In genomic region chr7:69844264-69844868, GRCh38 we compare ENCODE assay signal across 1 cellular context.
A peak's percentile ranks its signal among the peaks of the same experiment; 100 is the strongest.
TF ChIP-seq lines count a peak whose summit lies in the region.

No MANE protein-coding gene starts in this region.

TF ChIP-seq in GM12878, 131 proteins besides CTCF, POLR2A, EP300 and RAD21 (continued from another document and continues in another):
- TF ChIP-seq EED (IDR thresholded peaks at IDR 0.05; ENCODE audit: low read depth): peak; percentile 89
- TF ChIP-seq BCL11A (IDR thresholded peaks at IDR 0.05; ENCODE audit: low read depth, low read length): peak; percentile 86
- no peak for TF ChIP-seq NBN (IDR thresholded peaks at IDR 0.05)
- no peak for TF ChIP-seq MYC (IDR thresholded peaks at IDR 0.05; ENCODE audit: insufficient read depth, insufficient read length, insufficient replicate concordance, low read length, severe bottlenecking)
- no peak for TF ChIP-seq SMAD1 (IDR thresholded peaks at IDR 0.05; ENCODE audit: low read depth, partially characterized antibody)
- TF ChIP-seq TCF3 (IDR thresholded peaks at IDR 0.05; ENCODE audit: borderline replicate concordance, insufficient read depth, low read depth, low read length): 0 out of 2 replicates have a peak, but pooled peaks have one; percentile 20
- no peak for TF ChIP-seq RELB (IDR thresholded peaks at IDR 0.05; ENCODE audit: low read depth)
- TF ChIP-seq ETV6 (conservative IDR thresholded peaks at IDR 0.05 in 1 of 2, IDR thresholded peaks at IDR 0.05 in 1 of 2; ENCODE audit: borderline replicate concordance in 1 of 2, low read depth in 1 of 2): peak in 1 of 2 experiments; percentile 56; a peak in 1 of 4 replicates
- peak; percentile 71 for TF ChIP-seq ATF2 (IDR thresholded peaks at IDR 0.05; ENCODE audit: low read length)
- TF ChIP-seq NFIC (IDR thresholded peaks at IDR 0.05; ENCODE audit: low read depth, low read length): peak; percentile 90
- peak; percentile 55 for TF ChIP-seq SKIL (IDR thresholded peaks at IDR 0.05; ENCODE audit: low read depth, poor library complexity, severe bottlenecking)
- no peak for TF ChIP-seq SREBF2 (IDR thresholded peaks at IDR 0.05; ENCODE audit: low read length)
- no peak for TF ChIP-seq SP1 (IDR thresholded peaks at IDR 0.05; ENCODE audit: low read depth, low read length)
- no peak for TF ChIP-seq SMAD5 (IDR thresholded peaks at IDR 0.05; ENCODE audit: low read depth)
- 0 out of 2 replicates have a peak, but pooled peaks have one; percentile 32 for TF ChIP-seq GABPA (IDR thresholded peaks at IDR 0.05; ENCODE audit: low read depth)
- no peak for TF ChIP-seq STAT1 (conservative IDR thresholded peaks at IDR 0.05)
- peak; percentile 85; the same call in 1 of the 2 replicates for TF ChIP-seq IRF4 (IDR thresholded peaks at IDR 0.05; ENCODE audit: low read depth, low read length)
- TF ChIP-seq IKZF2 (IDR thresholded peaks at IDR 0.05): peak; percentile 30 to 40; a peak in 2 of 4 replicates
- no peak for TF ChIP-seq ZSCAN29 (IDR thresholded peaks at IDR 0.05)
- no peak for TF ChIP-seq RCOR1 (conservative IDR thresholded peaks at IDR 0.05; ENCODE audit: low read depth, low read length)
- no peak for TF ChIP-seq ZNF217 (IDR thresholded peaks at IDR 0.05)
- TF ChIP-seq ZBTB40 (IDR thresholded peaks at IDR 0.05; ENCODE audit: borderline replicate concordance): no peak
- TF ChIP-seq RUNX3 (IDR thresholded peaks at IDR 0.05; ENCODE audit: low read length): peak; percentile 86
- TF ChIP-seq SPI1 (IDR thresholded peaks at IDR 0.05; ENCODE audit: borderline replicate concordance, insufficient read depth, low read depth, low read length): no peak
- 0 out of 2 replicates have a peak, but pooled peaks have one; percentile 51 for TF ChIP-seq MEF2A (IDR thresholded peaks at IDR 0.05; ENCODE audit: insufficient read depth, low read depth, low read length)
- TF ChIP-seq ZNF592 (IDR thresholded peaks at IDR 0.05): no peak
- no peak for TF ChIP-seq CEBPB (IDR thresholded peaks at IDR 0.05; ENCODE audit: borderline replicate concordance in 1 of 2, low read depth in 2 of 2, low read length in 2 of 2)
- no peak for TF ChIP-seq ZNF687 (IDR thresholded peaks at IDR 0.05)
- no peak for TF ChIP-seq ESRRA (IDR thresholded peaks at IDR 0.05; ENCODE audit: low read length)
- peak; percentile 97 for TF ChIP-seq JUNB (IDR thresholded peaks at IDR 0.05)
- peak in 1 of 2 experiments; percentile 62; a peak in 1 of 4 replicates for TF ChIP-seq SRF (IDR thresholded peaks at IDR 0.05; ENCODE audit: low read depth in 2 of 2, low read length in 2 of 2)
- no peak for TF ChIP-seq RELA (IDR thresholded peaks at IDR 0.05; ENCODE audit: borderline replicate concordance, partially characterized antibody)
- TF ChIP-seq CREM (IDR thresholded peaks at IDR 0.05; ENCODE audit: low read depth): peak; percentile 52; the same call in 1 of the 2 replicates
- no peak for TF ChIP-seq PAX5 (IDR thresholded peaks at IDR 0.05; ENCODE audit: borderline replicate concordance, low read depth, low read length)
- TF ChIP-seq ZZZ3 (IDR thresholded peaks at IDR 0.05; ENCODE audit: control insufficient read depth, insufficient read length, low read depth): no peak
- TF ChIP-seq TAF1 (IDR thresholded peaks at IDR 0.05; ENCODE audit: borderline replicate concordance, low read depth, low read length): no peak
- TF ChIP-seq MLLT1 (IDR thresholded peaks at IDR 0.05): no peak
- TF ChIP-seq NKRF (conservative IDR thresholded peaks at IDR 0.05): no peak
- no peak for TF ChIP-seq BACH1 (IDR thresholded peaks at IDR 0.05; ENCODE audit: borderline replicate concordance)
